ENCODE assay signal across 8 cellular contexts in the genomic region with DNA sequence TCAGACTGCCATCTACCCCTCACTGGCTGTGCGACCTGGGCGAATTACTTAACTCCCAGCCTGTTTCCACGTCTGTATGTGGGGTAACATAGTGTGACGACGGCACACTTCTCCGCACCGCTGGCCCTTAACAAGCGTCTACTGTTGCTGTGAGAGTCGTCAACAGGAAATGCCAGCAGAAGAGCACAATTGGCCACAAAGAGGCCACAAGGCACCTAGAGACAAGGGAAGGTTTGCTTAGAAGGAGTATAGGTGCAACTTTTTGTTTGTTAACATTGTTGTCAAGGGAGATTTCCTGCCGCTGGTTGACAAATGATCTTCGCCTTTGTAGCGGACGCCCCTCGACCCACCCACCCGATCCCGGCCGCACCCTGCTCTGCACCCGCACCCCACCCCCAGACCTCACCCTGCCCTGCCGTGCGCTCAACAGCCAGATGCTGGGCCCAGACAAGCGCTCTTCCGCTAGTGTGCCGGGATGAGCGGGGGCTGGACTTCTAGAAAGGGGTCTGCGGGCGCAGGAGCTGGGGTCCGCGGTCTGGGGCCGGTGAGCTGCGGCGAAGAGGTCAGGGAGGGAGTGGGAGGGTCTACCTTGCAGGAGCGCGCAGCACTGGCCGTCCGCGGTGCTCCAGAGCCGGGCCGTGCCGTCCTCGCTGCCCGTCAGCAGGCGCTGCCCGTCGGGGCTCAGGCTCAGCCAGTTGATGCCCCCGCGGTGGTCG. TPM values are rescaled to one million over a fixed set of nuclear protein-coding genes. Genes with fewer than 3 reads are reported as not detected.
DNase-seq lines count a peak whose midpoint lies in the region; TF ChIP-seq lines count a peak whose summit lies in the region.

No MANE protein-coding gene starts in this region.

- H3K79me2 ChIP-seq in neural cell (replicated peaks; ENCODE audit: insufficient read depth, low read length): no peaks in the 10 kb centered on the region

- peaks cover 6% of the 10 kb centered on the region for H3K27me3 ChIP-seq in neural cell (ENCODE audit: insufficient read depth, low read depth, low read length)

- H3K36me3 ChIP-seq in neural cell (ENCODE audit: insufficient read depth, low read length): no peaks in the 10 kb centered on the region

- TF ChIP-seq POLR2A in lower leg skin (IDR thresholded peaks at IDR 0.05): no peak

- DNase-seq in activated naive CD4-positive, alpha-beta T cell treated with Interleukin-2 at 50 U/mL for 16 hours: peak; percentile 60
- no peak for DNase-seq in activated naive CD4-positive, alpha-beta T cell (lab: John Stamatoyannopoulos, UW)
- DNase-seq in T-helper 2 cell (peak; percentile 31 to 93 (median 71)), NCI-H446 (lab: John Stamatoyannopoulos, UW) (no peak), lower leg skin (ENCODE audit: low spot score in 2 of 2) (no peak), NCI-H2196 (lab: John Stamatoyannopoulos, UW; ENCODE audit: unreplicated experiment) (no peak)
- peak; percentile 13 for DNase-seq in effector CD8-positive, alpha-beta T cell (lab: John Stamatoyannopoulos, UW)

- TF ChIP-seq EP300 in neural cell (conservative IDR thresholded peaks at IDR 0.05; ENCODE audit: poor library complexity, severe bottlenecking): no peak

- no peaks in the 10 kb centered on the region for H3F3A ChIP-seq in neural cell (ENCODE audit: insufficient read depth, low read length, poor library complexity, severe bottlenecking)

- peak overlapping the region; percentile 64 for H3K4me2 ChIP-seq in neural cell (ENCODE audit: low read length)

- H3K27ac ChIP-seq in neural cell (ENCODE audit: low read length): peak overlapping the region; percentile 60

- TF ChIP-seq RAD21 in neural cell (conservative IDR thresholded peaks at IDR 0.05): no peak

- H3K9ac ChIP-seq in neural cell (ENCODE audit: low read length): peak overlapping the region; percentile 83

- no peaks in the 10 kb centered on the region for H3K9me3 ChIP-seq in neural cell (ENCODE audit: low read length)

- WGBS in lower leg skin, 2 donors: 17 to 22% methylated on average over 27 to 47 of the region's 47 CpGs

- H3K9me2 ChIP-seq in neural cell (ENCODE audit: insufficient read depth, low read length): no peaks in the 10 kb centered on the region

- H3K4me3 ChIP-seq in neural cell (ENCODE audit: low read length) (peak overlapping the region; percentile 94), lower leg skin (ENCODE audit: low read depth, poor library complexity, severe bottlenecking) (no peak overlapping the region)

- TF ChIP-seq CTCF in neural cell (IDR thresholded peaks at IDR 0.05; ENCODE audit: poor library complexity, severe bottlenecking): peak; percentile 27
- no peak for TF ChIP-seq CTCF in lower leg skin (IDR thresholded peaks at IDR 0.05)

- no peaks in the 10 kb centered on the region for H4K20me1 ChIP-seq in neural cell (ENCODE audit: insufficient read depth)

- intact Hi-C loops in lower leg skin (cut with DNase I; ENCODE audit: low total_unique reads): no loop called here

- peak overlapping the region; percentile 73 for H2AFZ ChIP-seq in neural cell (ENCODE audit: low read depth, low read length)

TF ChIP-seq in neural cell, 6 proteins besides CTCF, POLR2A, EP300 and RAD21:
- TF ChIP-seq EZH2 (IDR thresholded peaks at IDR 0.05; ENCODE audit: borderline replicate concordance, insufficient read depth, low read length, poor library complexity, severe bottlenecking) (no peak), POLR2AphosphoS5 (IDR thresholded peaks at IDR 0.05) (no peak), MXI1 (conservative IDR thresholded peaks at IDR 0.05; ENCODE audit: poor library complexity, severe bottlenecking) (peak; percentile 10), TAF1 (IDR thresholded peaks at IDR 0.05; ENCODE audit: low read depth) (no peak), REST (IDR thresholded peaks at IDR 0.05; ENCODE audit: borderline replicate concordance) (no peak), SMC3 (conservative IDR thresholded peaks at IDR 0.05; ENCODE audit: poor library complexity) (peak; percentile 30)

RNA-seq across cellular contexts. Expression of gene WDR86, which starts 0.8 kb away (rescaled TPM):
- polyA plus RNA-seq in neural cell: 45.6 and 46.2 TPM in 2 replicates
- polyA minus RNA-seq in neural cell: 54.0 and 58.0 TPM in 2 replicates
- total RNA-seq in lower leg skin: 1 to 10 TPM in 3 of 4 donors, not detected in 1; 1.4 to 2.4 (median 2.0) TPM

RNA-seq across cellular contexts. Expression of gene CRYGN, which starts 30.9 kb away (rescaled TPM):
- polyA plus RNA-seq in neural cell: not detected in 2 replicates
- polyA minus RNA-seq in neural cell: not detected in 2 replicates
- total RNA-seq in lower leg skin: not detected

Comparison
In these comparisons a context has a peak if more than half of its experiments do, and no peak if none do; other contexts are left out.
1. DNase-seq: peak in activated naive CD4-positive, alpha-beta T cell treated with Interleukin-2 at 50 U/mL for 16 hours (single experiment), T-helper 2 cell (5 of 5) and effector CD8-positive, alpha-beta T cell (single experiment); none in activated naive CD4-positive, alpha-beta T cell (0 of 4), NCI-H446 (0 of 2), lower leg skin (0 of 2) and NCI-H2196 (single experiment).